1 cellular context compared by ENCODE assay signal in the genomic region with DNA sequence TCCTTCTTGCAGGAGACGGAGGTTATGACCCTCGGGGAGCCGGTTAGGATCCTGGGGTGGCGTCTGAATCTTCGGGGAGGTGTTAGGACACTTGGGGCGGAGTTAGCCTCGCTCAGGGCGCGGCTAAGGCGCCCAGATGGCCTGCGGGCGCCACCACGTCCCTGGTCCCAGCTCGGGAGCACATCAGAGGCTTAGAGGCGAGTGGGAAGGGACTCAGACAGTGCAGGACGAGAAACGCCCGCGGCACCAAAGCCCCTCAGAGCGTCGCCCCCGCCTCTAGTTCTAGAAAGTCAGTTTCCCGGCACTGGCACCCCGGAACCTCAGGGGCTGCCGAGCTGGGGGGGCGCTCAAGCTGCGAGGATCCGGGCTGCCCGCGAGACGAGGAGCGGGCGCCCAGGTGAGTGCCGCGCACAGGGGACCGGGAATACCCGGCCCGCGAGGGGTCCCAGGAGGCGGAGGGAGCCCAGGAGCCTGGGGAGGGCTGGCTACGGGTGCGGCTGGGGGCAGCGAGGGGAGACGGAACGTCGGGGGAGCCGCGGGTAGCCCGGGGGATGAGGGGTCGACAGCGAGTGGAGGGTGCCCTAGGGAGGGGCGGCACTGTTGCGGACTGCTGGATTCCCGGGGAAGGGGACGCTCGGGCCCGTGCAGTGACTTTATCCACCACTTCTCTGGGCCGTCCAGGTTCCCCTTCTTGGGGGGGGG.
TF ChIP-seq lines count a peak whose summit lies in the region.

A gene (plus strand): TSS at position 153 of the 702 bp plus-strand sequence.

TF ChIP-seq in IMR-90, 13 proteins besides CTCF, POLR2A, EP300 and RAD21 (continued from another document):
- TF ChIP-seq, protein P1, sequence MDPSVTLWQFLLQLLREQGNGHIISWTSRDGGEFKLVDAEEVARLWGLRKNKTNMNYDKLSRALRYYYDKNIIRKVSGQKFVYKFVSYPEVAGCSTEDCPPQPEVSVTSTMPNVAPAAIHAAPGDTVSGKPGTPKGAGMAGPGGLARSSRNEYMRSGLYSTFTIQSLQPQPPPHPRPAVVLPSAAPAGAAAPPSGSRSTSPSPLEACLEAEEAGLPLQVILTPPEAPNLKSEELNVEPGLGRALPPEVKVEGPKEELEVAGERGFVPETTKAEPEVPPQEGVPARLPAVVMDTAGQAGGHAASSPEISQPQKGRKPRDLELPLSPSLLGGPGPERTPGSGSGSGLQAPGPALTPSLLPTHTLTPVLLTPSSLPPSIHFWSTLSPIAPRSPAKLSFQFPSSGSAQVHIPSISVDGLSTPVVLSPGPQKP (IDR thresholded peaks at IDR 0.05; ENCODE audit: borderline replicate concordance, low read depth, low read length) = no peak
- TF ChIP-seq FOS (IDR thresholded peaks at IDR 0.05; ENCODE audit: low read depth, low read length) (no peak), RCOR1 (IDR thresholded peaks at IDR 0.05; ENCODE audit: insufficient replicate concordance, low read length) (no peak)
